In the genomic region with DNA sequence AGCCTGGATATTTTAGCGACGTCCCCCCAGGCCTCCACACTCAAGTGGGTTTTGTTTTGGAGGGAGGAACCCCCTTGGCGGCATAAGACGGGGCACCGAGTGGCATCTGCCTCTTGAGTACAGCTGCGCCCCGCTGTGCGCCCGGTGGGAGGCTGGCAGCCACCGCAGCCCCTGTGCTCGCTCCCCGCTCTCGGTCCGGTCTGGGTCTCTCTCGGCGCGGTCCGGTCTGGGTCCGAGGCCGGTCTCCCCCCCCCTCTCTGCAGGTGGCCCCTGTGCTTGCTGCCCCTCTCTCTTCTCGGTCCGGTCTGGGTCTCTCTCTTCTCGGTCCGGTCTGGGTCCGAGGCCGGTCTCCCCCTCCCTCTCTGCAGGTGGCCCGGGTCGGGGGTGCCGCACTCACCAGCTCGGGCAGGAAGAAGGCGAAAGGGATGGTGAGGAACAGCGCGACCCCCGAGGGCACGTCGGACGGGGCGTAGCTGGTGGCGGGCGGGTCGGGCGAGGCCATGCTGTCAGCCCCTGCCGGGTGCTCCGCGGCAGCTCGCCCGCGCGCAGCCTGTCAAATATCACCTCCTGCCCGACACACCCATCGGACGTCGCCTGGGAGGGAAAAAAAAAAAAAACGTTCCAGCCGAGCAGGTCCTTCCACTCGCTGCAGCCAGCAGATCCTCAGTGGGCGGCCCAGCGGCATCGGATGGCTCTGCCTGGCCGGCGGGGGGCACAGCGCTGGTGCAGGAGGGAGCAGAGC, we compare ENCODE assay signal across 8 cellular contexts. TPM values are rescaled to one million over a fixed set of nuclear protein-coding genes. Genes with fewer than 3 reads are reported as not detected.
DNase-seq lines count a peak whose midpoint lies in the region; ATAC-seq, FAIRE-seq and TF ChIP-seq lines count a peak whose summit lies in the region.

A gene (minus strand): TSS at position 532 of the 742 bp plus-strand sequence. CDS start 30 bp downstream, at position 502.

- H3K4me3 Mint-ChIP-seq in Calu3 (ENCODE audit: low read depth, unreplicated experiment), result peak within 1 kb of the TSS; percentile 84

- no peak for TF ChIP-seq POLR2A in ovary (IDR thresholded peaks at IDR 0.05)

- H3K27me3 Mint-ChIP-seq in Calu3 (ENCODE audit: unreplicated experiment), result no peaks in the 10 kb centered on the region

- no peak for ATAC-seq in GM18519 (IDR thresholded peaks at IDR 0.05; ENCODE audit: low FRiP score, unreplicated experiment)

- CTCF ChIA-PET in Calu3 (lab: Charles Lee), result interaction anchor here (0.7 to 4.1 kb wide), 5 partner anchors 8 to 1121 kb away, joined by 3 to 34 read pairs (median 4); no protein-coding TSS in a partner anchor

- H3K9me3 ChIP-seq in NT2/D1 (ENCODE audit: insufficient read depth, low read length) (no peaks in the 10 kb centered on the region), ovary (no peaks in the 10 kb centered on the region)

- intact Hi-C loops in Calu3 (cut with micrococcal nuclease; ENCODE audit: unreplicated experiment), result loop anchor here (2.0 kb wide), 1 partner anchor 41 kb away; no protein-coding TSS in a partner anchor
- intact Hi-C loops in ovary (cut with DNase I), result no loop called here

- peak within 1 kb of the TSS; percentile 46 for H3K4me3 ChIP-seq in NT2/D1 (ENCODE audit: insufficient read length, low read depth)
- peak within 1 kb of the TSS; percentile 48 to 58 for H3K4me3 ChIP-seq in foreskin fibroblast (ENCODE audit: low read depth in 1 of 2, low read length in 2 of 2)
- peak within 1 kb of the TSS; percentile 30 for H3K4me3 ChIP-seq in ovary

- H3K27ac ChIP-seq in ovary, result no peak within 1 kb of the TSS

- no peak for TF ChIP-seq EP300 in ovary (IDR thresholded peaks at IDR 0.05)

- WGBS in ovary, 3 donors, result 6 to 8% (median 7%) methylated on average over 60 to 62 of the region's 62 CpGs

- peak within 1 kb of the TSS; percentile 87 for H3K27ac Mint-ChIP-seq in Calu3 (ENCODE audit: unreplicated experiment)

- peaks cover 45% of the 10 kb centered on the region for H3K4me1 Mint-ChIP-seq in Calu3 (ENCODE audit: low read depth, unreplicated experiment)

- H3K9me3 Mint-ChIP-seq in Calu3 (ENCODE audit: low read depth, unreplicated experiment), result no peaks in the 10 kb centered on the region

- peaks cover 43% of the 10 kb centered on the region for H3K36me3 Mint-ChIP-seq in Calu3 (ENCODE audit: insufficient read depth, unreplicated experiment)

- H3K9ac ChIP-seq in NT2/D1 (ENCODE audit: insufficient read length, low read depth), result peak within 1 kb of the TSS; percentile 63

- H3K27me3 ChIP-seq in NT2/D1 (ENCODE audit: insufficient read depth, insufficient read length), result peaks cover 43% of the 10 kb centered on the region
- no peaks in the 10 kb centered on the region for H3K27me3 ChIP-seq in ovary

- DNase-seq in Calu3, result peak; percentile 82
- DNase-seq in NT2/D1 (ENCODE audit: low read depth, low spot score), result no peak
- peak in 1 of 2 donors; percentile 55 for DNase-seq in foreskin fibroblast
- no peak for DNase-seq in ovary
- DNase-seq in COLO829 (ENCODE audit: low spot score), result no peak
- DNase-seq in urothelium cell line (ENCODE audit: low spot score), result no peak
- no peak for DNase-seq in effector CD8-positive, alpha-beta T cell (lab: John Stamatoyannopoulos, UW)

- no peak for FAIRE-seq in urothelium cell line (lab: Jason Lieb, UNC)

- H3K36me3 ChIP-seq in NT2/D1 (ENCODE audit: insufficient read depth, insufficient read length, low read length) (no peaks in the 10 kb centered on the region), ovary (no peaks in the 10 kb centered on the region)

- no peak for TF ChIP-seq CTCF in Calu3 (IDR thresholded peaks at IDR 0.05; ENCODE audit: unreplicated experiment)
- TF ChIP-seq CTCF in foreskin fibroblast (IDR thresholded peaks at IDR 0.05; ENCODE audit: low read depth, low read length), result no peak
- TF ChIP-seq CTCF in ovary (IDR thresholded peaks at IDR 0.05), result no peak

- BruUV-seq in Calu3 (replicated peaks; lab: Mats Ljungman, UMichigan), result no TSS peak

- H3K4me1 ChIP-seq in NT2/D1 (ENCODE audit: insufficient read depth, insufficient read length), result peaks cover 8% of the 10 kb centered on the region
- peaks cover 3% of the 10 kb centered on the region for H3K4me1 ChIP-seq in ovary (ENCODE audit: insufficient read depth)

RNA-seq across cellular contexts. Expression of the gene that starts here (rescaled TPM):
- total RNA-seq in Calu3 (2022) (51.5 and 72.6 TPM in 2 replicates), ovary (1 to 10 TPM in 6 of 7 donors, under 1 TPM in 1; 0.63 to 9.2 (median 2.1) TPM)
- 10 to 100 TPM in 1 of 2 donors, 1 to 10 TPM in 1; 3.4 to 20.0 TPM for polyA plus RNA-seq in ovary
